In the genomic region with DNA sequence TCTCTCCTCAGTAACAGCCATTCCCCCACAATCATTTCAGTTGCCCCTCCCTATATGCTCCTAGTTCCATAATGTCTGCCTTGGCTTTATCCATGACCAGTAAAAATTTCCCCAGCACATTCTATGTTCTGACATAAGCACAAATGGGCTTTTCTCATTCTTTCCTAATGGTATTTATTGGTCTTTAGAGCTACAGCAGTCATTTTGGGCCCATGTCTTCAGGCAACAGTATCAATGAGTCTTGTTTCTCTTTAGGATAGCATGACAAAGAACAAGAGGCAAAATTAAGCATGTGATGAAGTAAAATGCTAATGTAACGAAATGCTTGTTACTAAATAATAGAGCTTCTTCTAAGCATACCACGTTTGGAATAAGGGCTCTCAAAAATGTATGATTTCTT, we compare ENCODE assay signal across 25 cellular contexts. TPM values are rescaled to one million over a fixed set of nuclear protein-coding genes. Genes with fewer than 3 reads are reported as not detected.
DNase-seq lines count a peak whose midpoint lies in the region; ATAC-seq, FAIRE-seq and TF ChIP-seq lines count a peak whose summit lies in the region.
"Had no signal": no experiment of that assay in that cellular context is flagged by ENCODE, and none has a peak within 500 bp of the region (broad histone marks: within the 10 kb centered on the region; RNA-seq: fewer than 3 reads in every experiment).

No MANE protein-coding gene starts in this region.

- no peak for TF ChIP-seq RAD21 in A549 (conservative IDR thresholded peaks at IDR 0.05 in 1 of 2, IDR thresholded peaks at IDR 0.05 in 1 of 2)

- H3K4me3 ChIP-seq in A549 = no peak overlapping the region
- no peak overlapping the region for H3K4me3 ChIP-seq in CD8-positive, alpha-beta memory T cell (ENCODE audit: low read length)
- H3K4me3 ChIP-seq: GM12878 had no signal

- no peak overlapping the region for H3K4me2 ChIP-seq in A549

- no peak overlapping the region for H3K4me3 Mint-ChIP-seq in CD8-positive, alpha-beta memory T cell
- no peak overlapping the region for H3K4me3 Mint-ChIP-seq in activated naive CD8-positive, alpha-beta T cell
- H3K4me3 Mint-ChIP-seq: CD4-positive, alpha-beta T cell; H9; HFFc6 had no signal

- no peaks in the 10 kb centered on the region for H3K4me1 ChIP-seq in A549
- peaks cover 27% of the 10 kb centered on the region for H3K4me1 ChIP-seq in CD8-positive, alpha-beta memory T cell (ENCODE audit: insufficient read depth, low read length)
- H3K4me1 ChIP-seq: Caco-2 had no signal

- DNase-seq in A549 (ENCODE audit: low read depth in 1 of 2, low spot score in 1 of 2) (no peak), foreskin melanocyte (peak; percentile 91), NCI-H2107 treated with DMSO at 0.1 percent for 48 hours (lab: John Stamatoyannopoulos, UW; ENCODE audit: unreplicated experiment) (no peak)
- DNase-seq in CD8-positive, alpha-beta memory T cell = no peak
- DNase-seq: Caco-2; CD4-positive, alpha-beta T cell; DMS 273 treated with DMSO at 0.1 percent for 48 hours; DND-41; H9; HFFc6; Kasumi-1; MM.1S; NCI-H1092 treated with DMSO at 0.1 percent for 48 hours; NCI-H146; NCI-H2029; NCI-H226; NCI-H524; NCI-H774; OCI-M1 had no signal

- TF ChIP-seq EP300 in A549 (IDR thresholded peaks at IDR 0.05) = no peak

- POLR2A ChIA-PET in A549 (lab: Yijun Ruan, JAX) = no interaction called here
- POLR2A ChIA-PET in CD8-positive, alpha-beta memory T cell (lab: Charles Lee) = no interaction called here

- no peaks in the 10 kb centered on the region for H3K27me3 ChIP-seq in CD8-positive, alpha-beta memory T cell (ENCODE audit: insufficient read depth, low read length, poor library complexity, severe bottlenecking)

- no peak for TF ChIP-seq POLR2A in A549 (IDR thresholded peaks at IDR 0.05; ENCODE audit: low read length)

- 84% methylated on average over 2 of the region's 2 CpGs for WGBS in A549 (ENCODE audit: missing lambda C conversion rate)

- no peaks in the 10 kb centered on the region for H3K9me3 ChIP-seq in A549
- H3K9me3 ChIP-seq in CD8-positive, alpha-beta memory T cell (ENCODE audit: low read length) = no peaks in the 10 kb centered on the region
- H3K9me3 ChIP-seq: Caco-2 had no signal

- ATAC-seq in A549 (no peak), GM19455 (IDR thresholded peaks at IDR 0.05; ENCODE audit: unreplicated experiment) (no peak), HG03439 (IDR thresholded peaks at IDR 0.05; ENCODE audit: unreplicated experiment) (no peak)
- ATAC-seq: GM12878, Right ventricle myocardium inferior had no signal

- TF ChIP-seq CTCF in A549 (IDR thresholded peaks at IDR 0.05) = no peak

- H3K36me3 ChIP-seq in CD8-positive, alpha-beta memory T cell (ENCODE audit: insufficient read depth, low read length) = peaks cover 20% of the 10 kb centered on the region

- H3K9me3 Mint-ChIP-seq in CD8-positive, alpha-beta memory T cell = no peaks in the 10 kb centered on the region
- no peaks in the 10 kb centered on the region for H3K9me3 Mint-ChIP-seq in activated naive CD8-positive, alpha-beta T cell (ENCODE audit: low read depth)
- H3K9me3 Mint-ChIP-seq: CD4-positive, alpha-beta T cell; H9; HFFc6 had no signal

- CTCF ChIA-PET in A549 (lab: Yijun Ruan, JAX) = interaction anchor here (0.6 to 1.1 kb wide), 5 partner anchors 8 to 109 kb away, joined by 3 to 5 read pairs (median 3); no protein-coding TSS in a partner anchor
- CTCF ChIA-PET in CD8-positive, alpha-beta memory T cell (lab: Charles Lee) = no interaction called here

- peak overlapping the region in 6 of 8 donors; percentile 0 to 84 (median 31) for H3K27ac Mint-ChIP-seq in CD8-positive, alpha-beta memory T cell
- peak overlapping the region; percentile 30 for H3K27ac Mint-ChIP-seq in activated naive CD8-positive, alpha-beta T cell
- H3K27ac Mint-ChIP-seq: CD4-positive, alpha-beta T cell; H9; HFFc6 had no signal

- H3K36me3 Mint-ChIP-seq in CD8-positive, alpha-beta memory T cell = peaks cover 7 to 69% (median 13%) of the 10 kb centered on the region in 3 donors
- H3K36me3 Mint-ChIP-seq in activated naive CD8-positive, alpha-beta T cell = peaks cover 2% of the 10 kb centered on the region

- H3K27ac ChIP-seq in A549 = no peak overlapping the region
- no peak overlapping the region for H3K27ac ChIP-seq in CD8-positive, alpha-beta memory T cell (ENCODE audit: low read depth, low read length)

- peaks cover 40 to 53% (median 51%) of the 10 kb centered on the region in 3 donors for H3K4me1 Mint-ChIP-seq in CD8-positive, alpha-beta memory T cell
- peaks cover 38% of the 10 kb centered on the region for H3K4me1 Mint-ChIP-seq in activated naive CD8-positive, alpha-beta T cell (ENCODE audit: low read depth)
- H3K4me1 Mint-ChIP-seq: H9 had no signal

- FAIRE-seq in A549 (lab: Jason Lieb, UNC) = peak; percentile 72
- FAIRE-seq: GM12878, RCC 7860 had no signal

- H3K27me3 Mint-ChIP-seq in CD8-positive, alpha-beta memory T cell = no peaks in the 10 kb centered on the region
- H3K27me3 Mint-ChIP-seq in activated naive CD8-positive, alpha-beta T cell = no peaks in the 10 kb centered on the region
- H3K27me3 Mint-ChIP-seq: CD4-positive, alpha-beta T cell had no signal

TF ChIP-seq in A549, 52 proteins besides CTCF, POLR2A, EP300 and RAD21:
- TF ChIP-seq TP53 (CRISPR knock-in tag; IDR thresholded peaks at IDR 0.05) (no peak), MYC (IDR thresholded peaks at IDR 0.05; ENCODE audit: borderline replicate concordance, low read length) (no peak), ZFP36 (IDR thresholded peaks at IDR 0.05; ENCODE audit: borderline replicate concordance, partially characterized antibody) (no peak), EHMT2 (IDR thresholded peaks at IDR 0.05; ENCODE audit: low read depth) (no peak), PHF8 (IDR thresholded peaks at IDR 0.05; ENCODE audit: borderline replicate concordance, low read depth) (no peak)
- TF ChIP-seq, protein P1, sequence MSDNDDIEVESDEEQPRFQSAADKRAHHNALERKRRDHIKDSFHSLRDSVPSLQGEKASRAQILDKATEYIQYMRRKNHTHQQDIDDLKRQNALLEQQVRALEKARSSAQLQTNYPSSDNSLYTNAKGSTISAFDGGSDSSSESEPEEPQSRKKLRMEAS (IDR thresholded peaks at IDR 0.05) = no peak
TF ChIP-seq in A549: peak in this region for 0.

RNA-seq across cellular contexts. Expression of a gene that starts 8.2 kb away (rescaled TPM):
- polyA plus RNA-seq in A549 (2011; rRNA removed) (41.8 and 43.3 TPM in 2 replicates), A549 (2017; fragmentation: RNase III; extraction: RNeasy Plus Mini Kit Qiagen cat#74134 plus additional on column Dnase treatment) (24.4 to 26.6 TPM (median 25.6 TPM) in 3 replicates)
- polyA plus RNA-seq in A549 (2012; cell fraction: cytosol; rRNA removed) = 12.6 and 13.1 TPM in 2 replicates
- polyA plus RNA-seq in A549 (2012; cell fraction: nucleus; rRNA removed) = 7.5 and 8.9 TPM in 2 replicates
- polyA minus RNA-seq in A549 (2011; rRNA and poly(A)+ RNA removed) = 28.4 and 28.6 TPM in 2 replicates
- 10 to 100 TPM; 31.1 to 33.8 TPM for total RNA-seq in CD8-positive, alpha-beta memory T cell
- 52.9 TPM for polyA plus RNA-seq in CD8-positive, alpha-beta memory T cell

RNA-seq across cellular contexts. Expression of a gene that starts 20.9 kb away (rescaled TPM):
- polyA plus RNA-seq in A549 (2011; rRNA removed) = 186 and 212 TPM in 2 replicates
- 74.2 and 83.5 TPM in 2 replicates for polyA plus RNA-seq in A549 (2012; cell fraction: cytosol; rRNA removed)
- polyA plus RNA-seq in A549 (2012; cell fraction: nucleus; rRNA removed) = 41.8 and 49.0 TPM in 2 replicates
- polyA plus RNA-seq in A549 (2017; fragmentation: RNase III; extraction: RNeasy Plus Mini Kit Qiagen cat#74134 plus additional on column Dnase treatment) = 140 to 151 TPM (median 149 TPM) in 3 replicates
- 92.4 and 94.1 TPM in 2 replicates for polyA minus RNA-seq in A549 (2011; rRNA and poly(A)+ RNA removed)
- 10 to 100 TPM; 46.1 to 51.4 TPM for total RNA-seq in CD8-positive, alpha-beta memory T cell
- 40.3 TPM for polyA plus RNA-seq in CD8-positive, alpha-beta memory T cell
